Comparison of ENCODE assay signal across 25 cellular contexts in genomic region chr1:37517569-37517968, GRCh38. TPM values are rescaled to one million over a fixed set of nuclear protein-coding genes. Genes with fewer than 3 reads are reported as not detected.
"Had no signal": no experiment of that assay in that cellular context is flagged by ENCODE, and none has a peak within 500 bp of the region (broad histone marks: within the 10 kb centered on the region; RNA-seq: fewer than 3 reads in every experiment).

No MANE protein-coding gene starts in this region.

- H3K27me3 Mint-ChIP-seq: activated CD4-positive, alpha-beta T cell treated with anti-CD3 and anti-CD28 coated beads, Interleukin-2, amount 10 ng/mL, durations not matched to agents 24 days and 14 days; activated CD8-positive, alpha-beta memory T cell treated with anti-CD3 and anti-CD28 coated beads, Interleukin-2, amount 10 ng/mL, durations not matched to agents 7 days and 5 days; activated T-cell treated with anti-CD3 and anti-CD28 coated beads, Interleukin-2, amount 50 U/mL, for 24 hours had no signal

- H3K9me3 ChIP-seq: SJSA1 had no signal

- DNase-seq: activated CD4-positive, alpha-beta T cell treated with anti-CD3 and anti-CD28 coated beads for 1 hour; activated CD4-positive, alpha-beta T cell treated with anti-CD3 and anti-CD28 coated beads, Interleukin-2, amount 10 ng/mL, durations not matched to agents 24 days and 14 days; activated CD4-positive, alpha-beta T cell treated with anti-CD3 and anti-CD28 coated beads, Interleukin-2, amount 50 U/mL, for 48 hours; activated CD8-positive, alpha-beta memory T cell treated with anti-CD3 and anti-CD28 coated beads, Interleukin-2, amount 10 ng/mL, durations not matched to agents 7 days and 5 days; activated effector memory CD4-positive, alpha-beta T cell treated with Interleukin-2 at 50 U/mL for 16 hours; activated naive CD4-positive, alpha-beta T cell treated with Interleukin-2 at 50 U/mL for 16 hours; activated T-cell treated with anti-CD3 and anti-CD28 coated beads, Interleukin-2, amount 50 U/mL, for 24 hours; aorta; central memory CD4-positive, alpha-beta T cell; Karpas-422; MM.1S; NCI-H1105 treated with DMSO at 0.1 percent for 48 hours; NCI-H1436 treated with DMSO at 0.1 percent for 48 hours; NCI-H187; NCI-H2081; NCI-H524; PC-3; SHP77; T-helper 9 cell had no signal

- ATAC-seq: activated CD8-positive, alpha-beta memory T cell treated with anti-CD3 and anti-CD28 coated beads, Interleukin-2, amount 10 ng/mL, durations not matched to agents 7 days and 5 days; activated naive CD4-positive, alpha-beta T cell treated with anti-CD3 and anti-CD28 coated beads, Interleukin-2, amount 50 U/mL, for 72 hours; K562; PC-3; WTC11 had no signal

- H3K27ac ChIP-seq: SJSA1 had no signal

- H3K27me3 ChIP-seq: SJSA1 had no signal

- H3K9me3 Mint-ChIP-seq: activated CD4-positive, alpha-beta T cell treated with anti-CD3 and anti-CD28 coated beads, Interleukin-2, amount 10 ng/mL, durations not matched to agents 24 days and 14 days; activated naive CD4-positive, alpha-beta T cell treated with anti-CD3 and anti-CD28 coated beads, Interleukin-2, amount 50 U/mL, for 72 hours; activated T-cell treated with anti-CD3 and anti-CD28 coated beads, Interleukin-2, amount 50 U/mL, for 24 hours; activated T-helper 1 cell treated with anti-CD3 and anti-CD28 coated beads, Interleukin-12 subunit alpha, Interleukin-12 subunit beta, Interleukin-2, Interleukin-4 antibody, amounts not matched to agents 30 ng/mL and 10 ng/mL and 1 ng/mL, durations not matched to agents 14 hours and 24 hours and 36 hours; T-helper 1 cell treated with Interleukin-12 subunit alpha and Interleukin-12 subunit beta and Interleukin-4 antibody, amounts not matched to agents 30 μg/mL and 1 μg/mL, for 36 hours had no signal

- H3K4me3 ChIP-seq: K562, SJSA1 had no signal

- H3K4me3 Mint-ChIP-seq: activated CD4-positive, alpha-beta T cell treated with anti-CD3 and anti-CD28 coated beads, Interleukin-2, amount 10 ng/mL, durations not matched to agents 24 days and 14 days; activated CD8-positive, alpha-beta memory T cell treated with anti-CD3 and anti-CD28 coated beads, Interleukin-2, amount 10 ng/mL, durations not matched to agents 7 days and 5 days; activated T-cell treated with anti-CD3 and anti-CD28 coated beads, Interleukin-2, amount 50 U/mL, for 24 hours; activated T-helper 1 cell treated with anti-CD3 and anti-CD28 coated beads, Interleukin-12 subunit alpha, Interleukin-12 subunit beta, Interleukin-2, Interleukin-4 antibody, amounts not matched to agents 30 ng/mL and 10 ng/mL and 1 ng/mL, durations not matched to agents 14 hours and 24 hours and 36 hours; T-helper 1 cell treated with Interleukin-12 subunit alpha and Interleukin-12 subunit beta and Interleukin-4 antibody, amounts not matched to agents 30 μg/mL and 1 μg/mL, for 36 hours; WTC11 had no signal

- H3K27ac Mint-ChIP-seq: activated CD4-positive, alpha-beta T cell treated with anti-CD3 and anti-CD28 coated beads, Interleukin-2, amount 10 ng/mL, durations not matched to agents 24 days and 14 days; activated CD8-positive, alpha-beta memory T cell treated with anti-CD3 and anti-CD28 coated beads, Interleukin-2, amount 10 ng/mL, durations not matched to agents 7 days and 5 days; activated naive CD4-positive, alpha-beta T cell treated with anti-CD3 and anti-CD28 coated beads, Interleukin-2, amount 50 U/mL, for 72 hours; activated T-cell treated with anti-CD3 and anti-CD28 coated beads, Interleukin-2, amount 50 U/mL, for 24 hours; activated T-helper 1 cell treated with anti-CD3 and anti-CD28 coated beads, Interleukin-12 subunit alpha, Interleukin-12 subunit beta, Interleukin-2, Interleukin-4 antibody, amounts not matched to agents 30 ng/mL and 10 ng/mL and 1 ng/mL, durations not matched to agents 14 hours and 24 hours and 36 hours; T-helper 1 cell treated with Interleukin-12 subunit alpha and Interleukin-12 subunit beta and Interleukin-4 antibody, amounts not matched to agents 30 μg/mL and 1 μg/mL, for 36 hours; WTC11 had no signal

RNA-seq across cellular contexts. Expression of gene DNALI1, which starts 39.2 kb away (rescaled TPM):
- total RNA-seq: activated CD4-positive, alpha-beta T cell treated with anti-CD3 and anti-CD28 coated beads, Interleukin-2, amount 10 ng/mL, durations not matched to agents 24 days and 14 days; activated naive CD4-positive, alpha-beta T cell treated with anti-CD3 and anti-CD28 coated beads, Interleukin-2, amount 50 U/mL, for 72 hours; activated T-helper 1 cell treated with anti-CD3 and anti-CD28 coated beads, Interleukin-12 subunit alpha, Interleukin-12 subunit beta, Interleukin-2, Interleukin-4 antibody, amounts not matched to agents 30 ng/mL and 10 ng/mL and 1 ng/mL, durations not matched to agents 14 hours and 24 hours and 36 hours; PC-3 had no signal
